Comparison of ENCODE assay signal across 8 cellular contexts in the genomic region with DNA sequence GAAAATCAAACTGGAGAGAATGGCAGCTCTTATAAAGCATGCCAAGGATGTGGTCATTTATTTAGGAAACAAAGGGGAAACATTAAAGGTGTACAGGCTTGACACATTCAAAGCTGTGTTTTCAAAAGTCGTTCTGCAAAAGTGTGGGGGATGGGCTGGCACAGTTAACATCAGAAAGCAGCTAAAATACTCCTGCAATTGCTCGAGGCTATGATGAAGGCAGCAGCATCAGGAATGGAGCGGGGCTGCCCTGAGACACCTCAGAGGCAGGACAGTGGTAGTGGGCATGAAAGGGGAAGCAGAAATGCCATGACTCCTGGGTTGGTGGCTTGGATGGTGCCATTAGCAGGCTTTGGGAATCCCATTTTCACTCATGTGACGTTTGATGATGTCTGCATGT. TPM values are rescaled to one million over a fixed set of nuclear protein-coding genes. Genes with fewer than 3 reads are reported as not detected.
A peak's percentile ranks its signal among the peaks of the same experiment; 100 is the strongest.
DNase-seq lines count a peak whose midpoint lies in the region; ATAC-seq lines count a peak whose summit lies in the region.

No MANE protein-coding gene starts in this region.

- peaks cover 81% of the 10 kb centered on the region for H3K79me2 ChIP-seq in ACC112 (ENCODE audit: control insufficient read depth, insufficient read depth, low read length, unreplicated experiment)

- ATAC-seq in HG03520 (IDR thresholded peaks at IDR 0.05; ENCODE audit: unreplicated experiment): no peak

- H3K27me3 ChIP-seq in ACC112 (ENCODE audit: insufficient read depth, low read length) (no peaks in the 10 kb centered on the region), HUES48 (ENCODE audit: control insufficient read depth, insufficient read depth, low read length) (no peaks in the 10 kb centered on the region), adipocyte (replicated peaks; ENCODE audit: control insufficient read depth, insufficient read depth, low read length) (no peaks in the 10 kb centered on the region)

- H3K9me3 ChIP-seq in HUES48 (ENCODE audit: control insufficient read depth, insufficient read depth, low read length) (no peaks in the 10 kb centered on the region), adipocyte (ENCODE audit: control insufficient read depth, low read length) (no peaks in the 10 kb centered on the region), mesodermal cell (ENCODE audit: control insufficient read depth, low read length) (no peaks in the 10 kb centered on the region)

- H3K4me1 ChIP-seq in ACC112 (ENCODE audit: control insufficient read depth, insufficient read depth, low read length, unreplicated experiment): peaks cover 26% of the 10 kb centered on the region
- H3K4me1 ChIP-seq in HUES48 (ENCODE audit: control insufficient read depth, insufficient read depth, low read length): peaks cover 11% of the 10 kb centered on the region
- H3K4me1 ChIP-seq in adipocyte (ENCODE audit: control insufficient read depth, insufficient read depth, low read length): peaks cover 26% of the 10 kb centered on the region
- H3K4me1 ChIP-seq in mesodermal cell (ENCODE audit: control insufficient read depth, insufficient read depth, low read length, poor library complexity, severe bottlenecking): peaks cover 6% of the 10 kb centered on the region

- no peak for DNase-seq in adipocyte (ENCODE audit: low read depth)
- no peak for DNase-seq in GM03348 (ENCODE audit: low spot score)
- DNase-seq in NCI-H446 treated with DMSO at 0.1 percent for 48 hours (lab: John Stamatoyannopoulos, UW): no peak
- no peak for DNase-seq in NCI-H1694 (lab: John Stamatoyannopoulos, UW)

- H2AFZ ChIP-seq in ACC112 (ENCODE audit: low read length, unreplicated experiment): peak overlapping the region; percentile 64

- peaks cover 11% of the 10 kb centered on the region for H3K36me3 ChIP-seq in ACC112 (ENCODE audit: insufficient read depth, low read length)
- peaks cover 27% of the 10 kb centered on the region for H3K36me3 ChIP-seq in HUES48 (ENCODE audit: control insufficient read depth, insufficient read depth, low read length)
- H3K36me3 ChIP-seq in adipocyte (ENCODE audit: control insufficient read depth, insufficient read depth, low read length, severe bottlenecking): peaks cover 16% of the 10 kb centered on the region
- peaks cover 26% of the 10 kb centered on the region for H3K36me3 ChIP-seq in mesodermal cell (ENCODE audit: control insufficient read depth, insufficient read depth, low read length)

- H3K9ac ChIP-seq in HUES48 (ENCODE audit: low read depth, low read length): no peak overlapping the region; the same call in 1 of the 2 replicates
- peak overlapping the region; percentile 94 for H3K9ac ChIP-seq in adipocyte (ENCODE audit: low read length)

- H3K27ac ChIP-seq in ACC112 (ENCODE audit: low read depth, low read length) (peak overlapping the region; percentile 76; the same call in 1 of the 2 replicates), HUES48 (ENCODE audit: low read depth, low read length) (no peak overlapping the region), mesodermal cell (ENCODE audit: low read depth, low read length, severe bottlenecking) (no peak overlapping the region)

- H3K4me3 ChIP-seq in ACC112 (ENCODE audit: low read depth, low read length) (peak overlapping the region; percentile 94), HUES48 (ENCODE audit: low read depth, low read length) (peak overlapping the region; percentile 83), adipocyte (ENCODE audit: low read length) (peak overlapping the region; percentile 97), mesodermal cell (ENCODE audit: extremely low read depth, insufficient read depth, low read length, poor library complexity, severe bottlenecking) (peak overlapping the region; percentile 82)

- WGBS in mesodermal cell (ENCODE audit: insufficient coverage in 2 of 2), 2 experiments: 4 to 10% methylated on average over 4 of the region's 4 CpGs

RNA-seq across cellular contexts. Expression of a gene that starts 0.7 kb away (rescaled TPM):
- 33.5 TPM for polyA plus RNA-seq in mesodermal cell (2013, experiment 1 of 2)
- 26.8 TPM for polyA plus RNA-seq in mesodermal cell (2013, experiment 2 of 2)

RNA-seq across cellular contexts. Expression of a gene that starts 1.4 kb away (rescaled TPM):
- polyA plus RNA-seq in mesodermal cell (2013, experiment 1 of 2): 46.0 TPM
- 40.2 TPM for polyA plus RNA-seq in mesodermal cell (2013, experiment 2 of 2)

RNA-seq across cellular contexts. Expression of a gene that starts 30.1 kb away (rescaled TPM):
- 74.9 TPM for polyA plus RNA-seq in mesodermal cell (2013, experiment 1 of 2)
- polyA plus RNA-seq in mesodermal cell (2013, experiment 2 of 2): 71.5 TPM

RNA-seq across cellular contexts. Expression of a gene that starts 30.3 kb away (rescaled TPM):
- polyA plus RNA-seq in mesodermal cell (2013, experiment 1 of 2): 20.6 TPM
- polyA plus RNA-seq in mesodermal cell (2013, experiment 2 of 2): 16.9 TPM

RNA-seq across cellular contexts. Expression of a gene that starts 53.1 kb away (rescaled TPM):
- polyA plus RNA-seq in mesodermal cell (2013, experiment 1 of 2): 0.18 TPM
- 0.15 TPM for polyA plus RNA-seq in mesodermal cell (2013, experiment 2 of 2)
